ENCODE assay signal across 8 cellular contexts in genomic region chr6:32973144-32973854, GRCh38. TPM values are rescaled to one million over a fixed set of nuclear protein-coding genes. Genes with fewer than 3 reads are reported as not detected.
A peak's percentile ranks its signal among the peaks of the same experiment; 100 is the strongest.
DNase-seq lines count a peak whose midpoint lies in the region; ATAC-seq and TF ChIP-seq lines count a peak whose summit lies in the region.

No MANE protein-coding gene starts in this region.

- ATAC-seq in foreskin keratinocyte (no peak), GM19463 (IDR thresholded peaks at IDR 0.05; ENCODE audit: unreplicated experiment) (no peak), GM21390 (IDR thresholded peaks at IDR 0.05; ENCODE audit: unreplicated experiment) (no peak)

- H3K4me1 ChIP-seq in foreskin keratinocyte: no peaks in the 10 kb centered on the region

- H3K27ac ChIP-seq in foreskin keratinocyte: peak overlapping the region; percentile 33

- H3K4me3 ChIP-seq in GM08714 (ENCODE audit: low read length): peak overlapping the region; percentile 99

- H3K27me3 ChIP-seq in foreskin keratinocyte: no peaks in the 10 kb centered on the region

- TF ChIP-seq CTCF in foreskin keratinocyte (conservative IDR thresholded peaks at IDR 0.05): no peak

- peak; percentile 22 for DNase-seq in NCI-H128 (lab: John Stamatoyannopoulos, UW; ENCODE audit: unreplicated experiment)
- peak; percentile 34 for DNase-seq in activated T-helper 1 cell treated with Interleukin-2 at 50 U/mL for 16 hours (ENCODE audit: low read depth)
- no peak for DNase-seq in foreskin keratinocyte
- peak; percentile 78 for DNase-seq in retina
- DNase-seq in mucosa of gallbladder (ENCODE audit: low spot score): no peak

RNA-seq across cellular contexts. Expression of gene BRD2, which starts 4.9 kb away (rescaled TPM):
- 134 and 136 TPM in 2 replicates for total RNA-seq in foreskin keratinocyte
- polyA plus RNA-seq in foreskin keratinocyte: 77.9 and 79.2 TPM in 2 replicates
- 150 TPM for total RNA-seq in mucosa of gallbladder

RNA-seq across cellular contexts. Expression of gene HLA-DMA, which starts 20.4 kb away (rescaled TPM):
- total RNA-seq in foreskin keratinocyte (1.3 and 4.4 TPM in 2 replicates), mucosa of gallbladder (68.2 TPM)
- 1.8 and 7.7 TPM in 2 replicates for polyA plus RNA-seq in foreskin keratinocyte

RNA-seq across cellular contexts. Expression of gene HLA-DMB, which starts 32.5 kb away (rescaled TPM):
- total RNA-seq in foreskin keratinocyte (0.92 TPM in 1 of 2 replicates, not detected in the other), mucosa of gallbladder (43.2 TPM)
- 0.90 TPM in 1 of 2 replicates, not detected in the other for polyA plus RNA-seq in foreskin keratinocyte

RNA-seq across cellular contexts. Expression of gene HLA-DOA, which starts 36.1 kb away (rescaled TPM):
- total RNA-seq in foreskin keratinocyte (not detected in 2 replicates), mucosa of gallbladder (8.4 TPM)
- polyA plus RNA-seq in foreskin keratinocyte: not detected in 2 replicates

Comparison
In these comparisons a context has a peak if more than half of its experiments do, and no peak if none do; other contexts are left out.
1. DNase-seq: peak in NCI-H128 (single experiment), activated T-helper 1 cell treated with Interleukin-2 at 50 U/mL for 16 hours (single experiment) and retina (single experiment); none in foreskin keratinocyte (0 of 2) and mucosa of gallbladder (single experiment).
2. RNA of gene HLA-DMA, which starts 20.4 kb away (total RNA-seq): 68.2 TPM in mucosa of gallbladder (single experiment); 1.3 to 4.4 TPM in foreskin keratinocyte; every median in the first group is over 10 times any median in the second.
3. RNA of gene HLA-DMB, which starts 32.5 kb away (total RNA-seq): 43.2 TPM in mucosa of gallbladder (single experiment); 0.92 TPM in foreskin keratinocyte; every median in the first group is over 10 times any median in the second.